18 cellular contexts compared by ENCODE assay signal in the genomic region with DNA sequence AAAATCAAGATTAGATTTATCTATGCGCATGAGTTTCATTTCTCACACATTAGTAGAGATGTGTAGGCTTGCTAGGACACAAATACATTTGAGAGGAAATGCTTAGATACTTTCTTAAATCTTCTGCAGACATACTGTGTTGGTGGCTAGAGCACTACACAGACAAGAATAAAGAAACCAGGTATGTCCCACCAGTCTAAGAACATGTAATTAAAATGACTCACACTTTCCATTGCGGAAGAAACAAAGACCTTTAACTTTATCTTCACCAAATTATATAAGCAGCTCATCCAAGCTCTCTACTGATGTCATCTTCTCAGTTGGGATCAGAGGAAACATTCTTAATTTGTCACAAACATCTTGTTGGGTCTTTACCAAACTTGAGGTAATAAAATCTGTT. TPM values are rescaled to one million over a fixed set of nuclear protein-coding genes. Genes with fewer than 3 reads are reported as not detected.
A peak's percentile ranks its signal among the peaks of the same experiment; 100 is the strongest.
DNase-seq lines count a peak whose midpoint lies in the region; ATAC-seq, FAIRE-seq and TF ChIP-seq lines count a peak whose summit lies in the region.
"Had no signal": no experiment of that assay in that cellular context is flagged by ENCODE, and none has a peak within 500 bp of the region (broad histone marks: within the 10 kb centered on the region; RNA-seq: fewer than 3 reads in every experiment).

No MANE protein-coding gene starts in this region.

- TF ChIP-seq CTCF in HEK293 (tag by site-specific recombination; IDR thresholded peaks at IDR 0.05) (no peak), astrocyte (IDR thresholded peaks at IDR 0.05; ENCODE audit: insufficient read depth, low read depth, low read length) (no peak), smooth muscle cell (IDR thresholded peaks at IDR 0.05; ENCODE audit: borderline replicate concordance, insufficient read depth, poor library complexity, severe bottlenecking) (no peak)

- POLR2A ChIA-PET in HEK293 (lab: Yijun Ruan, JAX) = no interaction called here

- H3K36me3 Mint-ChIP-seq in activated T-cell treated with anti-CD3 and anti-CD28 coated beads, Interleukin-2, amount 50 U/mL, for 72 hours (ENCODE audit: insufficient read depth in 2 of 2) = peaks cover 0 to 11% of the 10 kb centered on the region in 2 donors
- peaks cover 14% of the 10 kb centered on the region for H3K36me3 Mint-ChIP-seq in astrocyte (ENCODE audit: low read depth, unreplicated experiment)

- H3K27me3 ChIP-seq in astrocyte (ENCODE audit: insufficient read depth, low read length) (no peaks in the 10 kb centered on the region), smooth muscle cell (ENCODE audit: low read depth) (no peaks in the 10 kb centered on the region)

- H3K4me2 ChIP-seq in astrocyte (ENCODE audit: low read length) (no peak overlapping the region), smooth muscle cell (no peak overlapping the region)

- 89% methylated on average over 2 of the region's 2 CpGs for WGBS in smooth muscle cell (ENCODE audit: low lambda C conversion rate)

- FAIRE-seq in astrocyte (lab: Jason Lieb, UNC) = no peak
- FAIRE-seq: H1 had no signal

- no peak overlapping the region for H3K4me3 Mint-ChIP-seq in activated T-cell treated with anti-CD3 and anti-CD28 coated beads, Interleukin-2, amount 50 U/mL, for 72 hours
- H3K4me3 Mint-ChIP-seq in astrocyte (ENCODE audit: unreplicated experiment) = no peak overlapping the region
- H3K4me3 Mint-ChIP-seq: CD4-positive, alpha-beta memory T cell; HFFc6 had no signal

- no peaks in the 10 kb centered on the region for H3F3A ChIP-seq in smooth muscle cell (ENCODE audit: low read depth)

- H3K27me3 Mint-ChIP-seq in activated T-cell treated with anti-CD3 and anti-CD28 coated beads, Interleukin-2, amount 50 U/mL, for 72 hours (ENCODE audit: low read depth) = no peaks in the 10 kb centered on the region
- no peaks in the 10 kb centered on the region for H3K27me3 Mint-ChIP-seq in astrocyte (ENCODE audit: low read depth, unreplicated experiment)
- H3K27me3 Mint-ChIP-seq: CD4-positive, alpha-beta memory T cell had no signal

- no peak overlapping the region for H3K27ac ChIP-seq in HEK293 (ENCODE audit: extremely low read depth, low read depth, low read length)
- no peak overlapping the region for H3K27ac ChIP-seq in astrocyte (ENCODE audit: low read depth, low read length)
- H3K27ac ChIP-seq in smooth muscle cell (ENCODE audit: low read depth) = peak overlapping the region; percentile 38
- H3K27ac ChIP-seq: HL-60 had no signal

- no peak for DNase-seq in activated T-cell treated with anti-CD3 and anti-CD28 coated beads, Interleukin-2, amount 50 U/mL, for 72 hours
- DNase-seq in activated T-cell treated with anti-CD3 and anti-CD28 coated beads for 4 hours (no peak), astrocyte (ENCODE audit: low read depth) (peak; percentile 47), smooth muscle cell (lab: John Stamatoyannopoulos, UW; ENCODE audit: unreplicated experiment) (no peak), NCI-H1694 treated with DMSO at 0.1 percent for 48 hours (lab: John Stamatoyannopoulos, UW) (no peak)
- DNase-seq: AML-193; CD4-positive, alpha-beta memory T cell; DND-41; GDM1; HFFc6; NCI-H1092; NCI-H1694; NCI-H69 had no signal

- peak overlapping the region; percentile 78 for H3K27ac Mint-ChIP-seq in activated T-cell treated with anti-CD3 and anti-CD28 coated beads, Interleukin-2, amount 50 U/mL, for 72 hours
- H3K27ac Mint-ChIP-seq in astrocyte (ENCODE audit: unreplicated experiment) = no peak overlapping the region
- H3K27ac Mint-ChIP-seq: HFFc6 had no signal

- no peak for ATAC-seq in activated T-cell treated with anti-CD3 and anti-CD28 coated beads, Interleukin-2, amount 50 U/mL, for 72 hours (replicated peaks in 1 of 2)
- ATAC-seq in GM18520 (IDR thresholded peaks at IDR 0.05; ENCODE audit: unreplicated experiment) (no peak), HG03139 (IDR thresholded peaks at IDR 0.05; ENCODE audit: unreplicated experiment) (no peak)

- H3K9me3 Mint-ChIP-seq in activated T-cell treated with anti-CD3 and anti-CD28 coated beads, Interleukin-2, amount 50 U/mL, for 72 hours = no peaks in the 10 kb centered on the region
- H3K9me3 Mint-ChIP-seq in astrocyte (ENCODE audit: unreplicated experiment) = no peaks in the 10 kb centered on the region
- H3K9me3 Mint-ChIP-seq: CD4-positive, alpha-beta memory T cell; HFFc6 had no signal

- H3K4me1 ChIP-seq in HEK293 (ENCODE audit: control insufficient read depth, insufficient read depth, low read length) (no peaks in the 10 kb centered on the region), astrocyte (ENCODE audit: insufficient read depth, low read length) (no peaks in the 10 kb centered on the region), smooth muscle cell (ENCODE audit: low read depth) (no peaks in the 10 kb centered on the region)

- H4K20me1 ChIP-seq in astrocyte (ENCODE audit: insufficient read depth, low read length) (peaks cover 29% of the 10 kb centered on the region), smooth muscle cell (ENCODE audit: low read depth) (peaks cover 31% of the 10 kb centered on the region)

- no peak overlapping the region for H3K9ac ChIP-seq in astrocyte (ENCODE audit: low read length)
- H3K9ac ChIP-seq in smooth muscle cell (ENCODE audit: low read depth) = no peak overlapping the region

- H3K79me2 ChIP-seq in astrocyte (ENCODE audit: insufficient read depth, low read length) (peaks cover 11% of the 10 kb centered on the region), smooth muscle cell (ENCODE audit: low read depth) (no peaks in the 10 kb centered on the region)

- H2AFZ ChIP-seq in astrocyte (ENCODE audit: low read depth, low read length) = no peak overlapping the region
- no peak overlapping the region for H2AFZ ChIP-seq in smooth muscle cell (ENCODE audit: low read depth)

- H3K4me3 ChIP-seq in HEK293 (ENCODE audit: low read depth, low read length) (no peak overlapping the region), astrocyte (ENCODE audit: insufficient read depth, low read depth, low read length) (no peak overlapping the region), smooth muscle cell (no peak overlapping the region)

- CTCF ChIA-PET in HEK293 (lab: Yijun Ruan, JAX) = interaction anchor here (1.1 kb wide), 1 partner anchor 44 kb away, joined by 3 read pairs; a partner anchor contains a TSS

- H3K36me3 ChIP-seq in HEK293 (ENCODE audit: control insufficient read depth in 2 of 2, insufficient read depth in 1 of 2, low read length in 2 of 2) (peaks cover 17 to 62% of the 10 kb centered on the region in 2 experiments), astrocyte (ENCODE audit: insufficient read depth, low read length) (peaks cover 30% of the 10 kb centered on the region), smooth muscle cell (ENCODE audit: low read depth) (peaks cover 21% of the 10 kb centered on the region)

- H3K9me3 ChIP-seq in HEK293 (ENCODE audit: control insufficient read depth, insufficient read depth, low read depth, low read length) = no peaks in the 10 kb centered on the region
- no peaks in the 10 kb centered on the region for H3K9me3 ChIP-seq in astrocyte (ENCODE audit: insufficient read depth, low read depth, low read length)
- no peaks in the 10 kb centered on the region for H3K9me3 ChIP-seq in smooth muscle cell (replicated peaks; ENCODE audit: low read depth)

- peaks cover 16% of the 10 kb centered on the region for H3K4me1 Mint-ChIP-seq in activated T-cell treated with anti-CD3 and anti-CD28 coated beads, Interleukin-2, amount 50 U/mL, for 72 hours (ENCODE audit: low read depth)
- no peaks in the 10 kb centered on the region for H3K4me1 Mint-ChIP-seq in astrocyte (ENCODE audit: low read depth, unreplicated experiment)

TF ChIP-seq in HEK293, 187 proteins besides CTCF, POLR2A, EP300 and RAD21 (continues in another document):
- TF ChIP-seq KLF1 (tag by site-specific recombination; IDR thresholded peaks at IDR 0.05) = no peak
- peak; percentile 86 for TF ChIP-seq SP7 (tag by site-specific recombination; IDR thresholded peaks at IDR 0.05)
- TF ChIP-seq ZNF239 (tag by site-specific recombination; IDR thresholded peaks at IDR 0.05) = no peak
- TF ChIP-seq, protein P1, sequence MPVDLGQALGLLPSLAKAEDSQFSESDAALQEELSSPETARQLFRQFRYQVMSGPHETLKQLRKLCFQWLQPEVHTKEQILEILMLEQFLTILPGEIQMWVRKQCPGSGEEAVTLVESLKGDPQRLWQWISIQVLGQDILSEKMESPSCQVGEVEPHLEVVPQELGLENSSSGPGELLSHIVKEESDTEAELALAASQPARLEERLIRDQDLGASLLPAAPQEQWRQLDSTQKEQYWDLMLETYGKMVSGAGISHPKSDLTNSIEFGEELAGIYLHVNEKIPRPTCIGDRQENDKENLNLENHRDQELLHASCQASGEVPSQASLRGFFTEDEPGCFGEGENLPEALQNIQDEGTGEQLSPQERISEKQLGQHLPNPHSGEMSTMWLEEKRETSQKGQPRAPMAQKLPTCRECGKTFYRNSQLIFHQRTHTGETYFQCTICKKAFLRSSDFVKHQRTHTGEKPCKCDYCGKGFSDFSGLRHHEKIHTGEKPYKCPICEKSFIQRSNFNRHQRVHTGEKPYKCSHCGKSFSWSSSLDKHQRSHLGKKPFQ (tag by site-specific recombination; IDR thresholded peaks at IDR 0.05) = no peak

RNA-seq across cellular contexts. Expression of a gene that starts 12.5 kb away (rescaled TPM):
- total RNA-seq in activated T-cell treated with anti-CD3 and anti-CD28 coated beads, Interleukin-2, amount 50 U/mL, for 72 hours = 10 to 100 TPM; 64.4 to 77.3 TPM
- total RNA-seq in astrocyte (108 and 109 TPM in 2 replicates), smooth muscle cell (89.9 and 90.6 TPM in 2 replicates)
- polyA plus RNA-seq in smooth muscle cell = 172 and 189 TPM in 2 replicates

RNA-seq across cellular contexts. Expression of a gene that starts 22.7 kb away (rescaled TPM):
- total RNA-seq in activated T-cell treated with anti-CD3 and anti-CD28 coated beads, Interleukin-2, amount 50 U/mL, for 72 hours = 1 to 10 TPM; 3.5 to 9.6 TPM
- total RNA-seq in astrocyte (10.5 and 10.7 TPM in 2 replicates), smooth muscle cell (11.8 and 20.9 TPM in 2 replicates)
- polyA plus RNA-seq in smooth muscle cell = 13.4 and 17.0 TPM in 2 replicates

RNA-seq across cellular contexts. Expression of a gene that starts 42.8 kb away (rescaled TPM):
- total RNA-seq in activated T-cell treated with anti-CD3 and anti-CD28 coated beads, Interleukin-2, amount 50 U/mL, for 72 hours = under 1 TPM in 1 of 2 donors, not detected in 1; 0.82 TPM
- total RNA-seq in astrocyte = 0.09 TPM in 1 of 2 replicates, not detected in the other
- not detected in 2 replicates for total RNA-seq in smooth muscle cell
- 0.35 TPM in 1 of 2 replicates, not detected in the other for polyA plus RNA-seq in smooth muscle cell
- total RNA-seq: CD4-positive, alpha-beta memory T cell; HFFc6 had no signal
- polyA plus RNA-seq: CD4-positive, alpha-beta memory T cell had no signal

RNA-seq across cellular contexts. Expression of a gene that starts 44.4 kb away (rescaled TPM):
- 10 to 100 TPM; 38.2 to 60.5 TPM for total RNA-seq in activated T-cell treated with anti-CD3 and anti-CD28 coated beads, Interleukin-2, amount 50 U/mL, for 72 hours
- total RNA-seq in astrocyte = 37.4 and 37.9 TPM in 2 replicates
- total RNA-seq in smooth muscle cell = 27.8 and 35.9 TPM in 2 replicates
- polyA plus RNA-seq in smooth muscle cell = 13.4 and 19.5 TPM in 2 replicates
